ENCODE assay signal across 8 cellular contexts in the genomic region with DNA sequence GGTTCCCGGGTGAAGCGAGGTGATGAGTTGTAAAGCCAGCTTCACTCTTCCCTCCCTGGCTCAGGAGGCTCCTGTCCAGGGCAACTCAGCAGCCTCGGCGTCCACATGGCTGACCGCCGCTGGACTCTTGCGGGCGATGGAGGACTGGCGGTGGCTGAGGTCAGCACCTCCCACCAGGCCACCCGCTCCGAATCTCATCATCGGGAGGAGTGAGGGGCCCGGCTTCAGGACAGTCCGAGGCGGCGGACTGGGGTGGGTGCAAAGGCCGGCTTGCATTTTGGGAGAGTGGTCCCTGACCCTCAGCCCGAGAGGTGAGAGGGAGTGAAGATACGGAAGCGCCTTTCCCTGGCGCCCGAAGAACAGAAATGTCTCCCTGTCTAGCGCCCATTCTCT. TPM values are rescaled to one million over a fixed set of nuclear protein-coding genes. Genes with fewer than 3 reads are reported as not detected.
DNase-seq lines count a peak whose midpoint lies in the region; ATAC-seq, FAIRE-seq and TF ChIP-seq lines count a peak whose summit lies in the region.

No MANE protein-coding gene starts in this region.

- TF ChIP-seq CTCF in A549 (IDR thresholded peaks at IDR 0.05) = no peak
- TF ChIP-seq CTCF in NB4 (IDR thresholded peaks at IDR 0.05; ENCODE audit: low read depth, low read length) = no peak
- no peak for TF ChIP-seq CTCF in dorsolateral prefrontal cortex (IDR thresholded peaks at IDR 0.05 in 54 of 56, conservative IDR thresholded peaks at IDR 0.05 in 2 of 56; ENCODE audit: low read depth in 1 of 56, partially characterized antibody in 56 of 56)

- TF ChIP-seq RAD21 in A549 (conservative IDR thresholded peaks at IDR 0.05 in 1 of 2, IDR thresholded peaks at IDR 0.05 in 1 of 2) = no peak

- intact Hi-C loops in dorsolateral prefrontal cortex (cut with DNase I) = loop anchor here in 1 of 2 donors (10.0 kb wide), 1 partner anchor 811 kb away; the partner anchor contains the start of genes ECD and FAM149B1

- DNase-seq in A549 (ENCODE audit: low read depth in 1 of 2, low spot score in 1 of 2) (peak in 1 of 2 experiments; percentile 21), NB4 (ENCODE audit: low read depth) (peak; percentile 40), dorsolateral prefrontal cortex (peak in 2 of 10 donors; percentile 27 to 67)
- no peak for DNase-seq in activated CD4-positive, CD25-positive, alpha-beta regulatory T cell (lab: John Stamatoyannopoulos, UW)

- H3K9me3 ChIP-seq in A549 = no peaks in the 10 kb centered on the region
- no peaks in the 10 kb centered on the region for H3K9me3 ChIP-seq in mononuclear cell (ENCODE audit: low read depth, low read length)

- ATAC-seq in A549 = peak; percentile 25 to 35; a peak in 4 of 6 replicates
- ATAC-seq in GM19438 (IDR thresholded peaks at IDR 0.05; ENCODE audit: low read depth, unreplicated experiment) = peak; percentile 5
- no peak for ATAC-seq in GM18520 (IDR thresholded peaks at IDR 0.05; ENCODE audit: unreplicated experiment)
- no peak for ATAC-seq in GM18498 (IDR thresholded peaks at IDR 0.05; ENCODE audit: unreplicated experiment)

- H3K4me3 ChIP-seq in A549 (peak overlapping the region; percentile 65), NB4 (ENCODE audit: low read depth, low read length) (peak overlapping the region; percentile 96), dorsolateral prefrontal cortex (peak overlapping the region; percentile 66 to 100 (median 91)), mononuclear cell (ENCODE audit: low read length) (peak overlapping the region; percentile 97)

- TF ChIP-seq EP300 in A549 (IDR thresholded peaks at IDR 0.05) = no peak

- CTCF ChIA-PET in A549 (lab: Yijun Ruan, JAX) = interaction anchor here (0.8 to 10.0 kb wide), 4 partner anchors 11 to 502 kb away, joined by 3 to 88 read pairs (median 18); no protein-coding TSS in a partner anchor

- peak overlapping the region; percentile 89 for H3K4me2 ChIP-seq in A549

- no peaks in the 10 kb centered on the region for H3K27me3 ChIP-seq in dorsolateral prefrontal cortex
- H3K27me3 ChIP-seq in mononuclear cell (ENCODE audit: insufficient read depth, low read length) = no peaks in the 10 kb centered on the region

- POLR2A ChIA-PET in A549 (lab: Yijun Ruan, JAX) = interaction anchor here (1.0 kb wide), 1 partner anchor 80 kb away, joined by 4 read pairs; the partner anchor contains the start of gene DDIT4

- no peak for FAIRE-seq in A549 (lab: Jason Lieb, UNC)

- TF ChIP-seq POLR2A in A549 (IDR thresholded peaks at IDR 0.05; ENCODE audit: low read length) (no peak), NB4 (IDR thresholded peaks at IDR 0.05; ENCODE audit: extremely low read depth, insufficient read length) (no peak)

- peaks cover 12% of the 10 kb centered on the region; the same call in 2 of the 3 replicates for H3K4me1 ChIP-seq in A549
- H3K4me1 ChIP-seq in mononuclear cell (ENCODE audit: insufficient read depth, low read length) = peaks cover 38% of the 10 kb centered on the region

- H3K27ac ChIP-seq in A549 (peak overlapping the region; percentile 85 to 97), dorsolateral prefrontal cortex (peak overlapping the region; percentile 89 to 100 (median 98))

- WGBS in A549 (ENCODE audit: missing lambda C conversion rate) = 2% methylated on average over 23 of the region's 23 CpGs

TF ChIP-seq in A549, 52 proteins besides CTCF, POLR2A, EP300 and RAD21:
- no peak for TF ChIP-seq MYC (IDR thresholded peaks at IDR 0.05; ENCODE audit: borderline replicate concordance, low read length)
- TF ChIP-seq, protein P1, sequence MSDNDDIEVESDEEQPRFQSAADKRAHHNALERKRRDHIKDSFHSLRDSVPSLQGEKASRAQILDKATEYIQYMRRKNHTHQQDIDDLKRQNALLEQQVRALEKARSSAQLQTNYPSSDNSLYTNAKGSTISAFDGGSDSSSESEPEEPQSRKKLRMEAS (IDR thresholded peaks at IDR 0.05) = 0 out of 2 replicates have a peak, but pooled peaks have one; percentile 18

RNA-seq across cellular contexts. Expression of gene DNAJB12, which starts 0.8 kb away (rescaled TPM):
- 21.5 and 24.4 TPM in 2 replicates for polyA plus RNA-seq in A549 (2011; rRNA removed)
- polyA plus RNA-seq in A549 (2012; cell fraction: cytosol; rRNA removed) = 26.6 and 31.3 TPM in 2 replicates
- polyA plus RNA-seq in A549 (2012; cell fraction: nucleus; rRNA removed) = 46.2 and 51.4 TPM in 2 replicates
- 26.1 to 28.5 TPM (median 26.7 TPM) in 3 replicates for polyA plus RNA-seq in A549 (2017; fragmentation: RNase III; extraction: RNeasy Plus Mini Kit Qiagen cat#74134 plus additional on column Dnase treatment)
- 31.6 and 32.2 TPM in 2 replicates for polyA minus RNA-seq in A549 (2011; rRNA and poly(A)+ RNA removed)
- 10 to 100 TPM; 25.5 to 44.3 (median 34.1) TPM for total RNA-seq in dorsolateral prefrontal cortex
- total RNA-seq in mononuclear cell = 32.1 TPM

Comparison
In these comparisons a context has a peak if more than half of its experiments do, and no peak if none do; other contexts are left out.
1. ATAC-seq: peak in A549 (2 of 2) and GM19438 (single experiment); none in GM18520 (single experiment) and GM18498 (single experiment).
2. Peak in every context shown above with its lines, with median percentiles within 50 percentile points of each other: H3K4me3 ChIP-seq.